8 cellular contexts compared by ENCODE assay signal in the genomic region with DNA sequence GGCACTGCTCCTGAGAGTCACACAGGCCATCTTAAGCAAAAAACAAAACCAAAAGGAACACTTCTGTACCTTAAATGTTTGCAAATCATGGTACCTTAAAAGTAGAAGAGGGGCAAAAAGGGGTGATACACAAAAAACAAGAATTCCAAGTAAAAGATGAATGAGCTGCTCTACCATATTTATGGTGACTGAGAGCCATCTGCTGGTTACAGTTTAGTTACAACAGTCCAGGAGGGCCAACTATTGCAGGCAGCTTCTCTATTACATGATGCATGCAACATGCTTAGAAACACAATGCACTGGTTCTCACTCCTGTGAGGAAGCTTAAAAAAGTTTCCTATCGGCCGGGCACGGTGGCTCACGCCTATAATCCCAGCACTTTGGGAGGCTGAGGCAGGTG.
DNase-seq lines count a peak whose midpoint lies in the region; ATAC-seq, FAIRE-seq and TF ChIP-seq lines count a peak whose summit lies in the region.

No MANE protein-coding gene starts in this region.

- ATAC-seq in GM19455 (IDR thresholded peaks at IDR 0.05; ENCODE audit: unreplicated experiment): no peak
- ATAC-seq in HG02885 (IDR thresholded peaks at IDR 0.05; ENCODE audit: poor library complexity, unreplicated experiment): no peak

- FAIRE-seq in HTR-8/SVneo (lab: Jason Lieb, UNC): no peak

- TF ChIP-seq CTCF in retinal pigment epithelial cell (conservative IDR thresholded peaks at IDR 0.05; ENCODE audit: low read depth, low read length): peak; percentile 46

- DNase-seq in EL: peak; percentile 50
- DNase-seq in HTR-8/SVneo (ENCODE audit: insufficient read length, low spot score): peak; percentile 32
- DNase-seq in SW480 (ENCODE audit: low spot score): peak; percentile 23
- peak; percentile 54 for DNase-seq in globus pallidus (ENCODE audit: low spot score)
- DNase-seq in retinal pigment epithelial cell (ENCODE audit: low read depth): no peak
- no peak for DNase-seq in NCI-H187 treated with DMSO at 0.1 percent for 48 hours (lab: John Stamatoyannopoulos, UW)

- H3K4me3 ChIP-seq in retinal pigment epithelial cell (ENCODE audit: low read length): no peak overlapping the region

Comparison
In these comparisons a context has a peak if more than half of its experiments do, and no peak if none do; other contexts are left out.
1. DNase-seq: peak in EL (single experiment), HTR-8/SVneo (single experiment), SW480 (single experiment) and globus pallidus (single experiment); none in retinal pigment epithelial cell (single experiment) and NCI-H187 treated with DMSO at 0.1 percent for 48 hours (single experiment).